ENCODE assay signal across 25 cellular contexts in genomic region chr4:186241616-186242015, GRCh38. TPM values are rescaled to one million over a fixed set of nuclear protein-coding genes. Genes with fewer than 3 reads are reported as not detected.
DNase-seq lines count a peak whose midpoint lies in the region; ATAC-seq, FAIRE-seq and TF ChIP-seq lines count a peak whose summit lies in the region.
"Had no signal": no experiment of that assay in that cellular context is flagged by ENCODE, and none has a peak within 500 bp of the region (broad histone marks: within the 10 kb centered on the region; RNA-seq: fewer than 3 reads in every experiment).

No MANE protein-coding gene starts in this region.

- no peak overlapping the region for H4K5ac ChIP-seq in H1 (ENCODE audit: insufficient read length, low read depth, low read length)
- H4K5ac ChIP-seq in mesendoderm (ENCODE audit: low read length) = no peak overlapping the region

- H3K9me2 ChIP-seq in GM23338 (ENCODE audit: insufficient read depth) = no peaks in the 10 kb centered on the region

- H3K4ac ChIP-seq in H1 (replicated peaks; ENCODE audit: insufficient read length, low read depth, low read length) (no peak overlapping the region), mesendoderm (ENCODE audit: low read depth, low read length) (no peak overlapping the region)

- H3K14ac ChIP-seq in H1 (ENCODE audit: insufficient read length) = no peak overlapping the region

- H2BK5ac ChIP-seq in H1 (ENCODE audit: low read depth, low read length) (peak overlapping the region; percentile 96; the same call in 1 of the 2 replicates), mesendoderm (ENCODE audit: low read length) (no peak overlapping the region)

- H3K18ac ChIP-seq in H1 (ENCODE audit: extremely low read depth, low read length) (no peak overlapping the region; the same call in 1 of the 2 replicates), mesendoderm (ENCODE audit: low read length) (no peak overlapping the region)

- H3K56ac ChIP-seq in H1 (replicated peaks; ENCODE audit: insufficient read length, low read depth, low read length) (no peak overlapping the region), mesendoderm (ENCODE audit: low read length) (no peak overlapping the region)

- no peaks in the 10 kb centered on the region; the same call in 1 of the 2 replicates for H3K36me3 ChIP-seq in GM23338 (ENCODE audit: insufficient read depth)
- peaks cover 6% of the 10 kb centered on the region; the same call in 1 of the 2 replicates for H3K36me3 ChIP-seq in HUES64 (ENCODE audit: insufficient read depth, low read length)
- peaks cover 2 to 36% (median 16%) of the 10 kb centered on the region in 4 experiments; a peak in 5 of 8 replicates for H3K36me3 ChIP-seq in H1 (ENCODE audit: control insufficient read depth in 2 of 4, insufficient read depth in 4 of 4, low read length in 3 of 4)
- no peaks in the 10 kb centered on the region for H3K36me3 ChIP-seq in mesendoderm (ENCODE audit: control insufficient read depth, insufficient read depth, low read length)
- H3K36me3 ChIP-seq in Caco-2 (ENCODE audit: control insufficient read depth, insufficient read depth, low read length) = no peaks in the 10 kb centered on the region
- H3K36me3 ChIP-seq: BLaER1 had no signal

- H3K27ac ChIP-seq in GM23338 (ENCODE audit: low read depth) (peak overlapping the region; percentile 94), HUES64 (ENCODE audit: low read depth, low read length) (peak overlapping the region; percentile 58), H1 (ENCODE audit: low read depth, low read length) (peak overlapping the region; percentile 49; the same call in 1 of the 2 replicates), mesendoderm (ENCODE audit: low read depth, low read length) (peak overlapping the region; percentile 20)
- H3K27ac ChIP-seq: BLaER1 had no signal

- DNase-seq in GM23338 (ENCODE audit: low spot score) (no peak), H1 (ENCODE audit: low read depth in 1 of 2, low spot score in 2 of 2) (no peak), mesendoderm (no peak), urothelium cell line (ENCODE audit: low spot score) (no peak), Caco-2 (no peak)
- no peak for DNase-seq in activated effector memory CD4-positive, alpha-beta T cell treated with anti-CD3 and anti-CD28 coated beads, Interleukin-2, amount 50 U/mL, for 16 hours
- DNase-seq: 8988T; CD4-positive, alpha-beta memory T cell; DMS 273 treated with DMSO at 0.1 percent for 48 hours; DMS53; DND-41; EL; HCEC 1CT; IMR-90 had no signal

- peaks cover 5% of the 10 kb centered on the region; the same call in 2 of the 3 replicates for H3K9me3 Mint-ChIP-seq in GM23338
- no peaks in the 10 kb centered on the region for H3K9me3 Mint-ChIP-seq in Caco-2 (ENCODE audit: unreplicated experiment)

- no peaks in the 10 kb centered on the region for H3K27me3 ChIP-seq in GM23338 (ENCODE audit: insufficient read depth)
- H3K27me3 ChIP-seq in HUES64 (ENCODE audit: insufficient read depth, low read length) = no peaks in the 10 kb centered on the region
- H3K27me3 ChIP-seq in H1 (replicated peaks in 1 of 4; ENCODE audit: control insufficient read depth in 3 of 4, extremely low read depth in 1 of 4, insufficient read depth in 3 of 4, low read length in 3 of 4) = no peaks in the 10 kb centered on the region
- no peaks in the 10 kb centered on the region for H3K27me3 ChIP-seq in mesendoderm (ENCODE audit: insufficient read depth, low read length, poor library complexity)
- H3K27me3 ChIP-seq in Caco-2 (replicated peaks; ENCODE audit: control insufficient read depth, insufficient read depth, low read length) = no peaks in the 10 kb centered on the region
- H3K27me3 ChIP-seq: BLaER1 had no signal

- intact Hi-C loops in Caco-2 (cut with micrococcal nuclease; ENCODE audit: unreplicated experiment) = no loop called here

- peaks cover 3% of the 10 kb centered on the region; the same call in 1 of the 2 replicates for H3K23me2 ChIP-seq in H1 (ENCODE audit: low read depth, low read length)

- no TSS peak for BruUV-seq in Caco-2 (replicated peaks; lab: Mats Ljungman, UMichigan)

- CTCF ChIA-PET in H1 (lab: Charles Lee; ENCODE audit: partially characterized antibody) (interaction anchor here (1.2 kb wide), 1 partner anchor 13 kb away, joined by 3 read pairs; no protein-coding TSS in a partner anchor), Caco-2 (lab: Charles Lee) (interaction anchor here (0.6 kb wide), 1 partner anchor 24 kb away, joined by 4 read pairs; no protein-coding TSS in a partner anchor)

- no peak for ATAC-seq in GM23338
- ATAC-seq in HG03159 (IDR thresholded peaks at IDR 0.05; ENCODE audit: unreplicated experiment) = no peak
- ATAC-seq: K562 had no signal

- no peak overlapping the region for H4K8ac ChIP-seq in H1 (ENCODE audit: extremely low read depth, insufficient read depth, low read length)
- H4K8ac ChIP-seq in mesendoderm (ENCODE audit: low read depth, low read length) = no peak overlapping the region

- no peak overlapping the region for H2BK12ac ChIP-seq in H1 (ENCODE audit: low read depth, low read length)

- H3K36me3 Mint-ChIP-seq in GM23338 (ENCODE audit: low read depth) (peaks cover 5% of the 10 kb centered on the region), Caco-2 (ENCODE audit: insufficient read depth, unreplicated experiment) (no peaks in the 10 kb centered on the region)
- H3K36me3 Mint-ChIP-seq: CD14-positive monocyte had no signal

- peaks cover 17% of the 10 kb centered on the region for H3F3A ChIP-seq in GM23338 (replicated peaks; ENCODE audit: low read depth)

- peaks cover 18% of the 10 kb centered on the region for H3K4me1 ChIP-seq in GM23338 (ENCODE audit: insufficient read depth)
- peaks cover 18% of the 10 kb centered on the region for H3K4me1 ChIP-seq in HUES64 (ENCODE audit: insufficient read depth, low read length)
- peaks cover 0 to 6% (median 4%) of the 10 kb centered on the region in 4 experiments; a peak in 5 of 7 replicates for H3K4me1 ChIP-seq in H1 (replicated peaks in 1 of 4; ENCODE audit: control insufficient read depth in 3 of 4, insufficient read depth in 4 of 4, low read length in 3 of 4)
- peaks cover 6% of the 10 kb centered on the region for H3K4me1 ChIP-seq in mesendoderm (ENCODE audit: control insufficient read depth, low read depth, low read length)
- no peaks in the 10 kb centered on the region for H3K4me1 ChIP-seq in Caco-2
- H3K4me1 ChIP-seq: BLaER1 had no signal

- H4K20me1 ChIP-seq in GM23338 (replicated peaks; ENCODE audit: insufficient read depth) = no peaks in the 10 kb centered on the region
- H4K20me1 ChIP-seq in H1 (replicated peaks in 1 of 2; ENCODE audit: control insufficient read depth in 1 of 2, insufficient read depth in 2 of 2, low read length in 2 of 2) = peaks cover 0 to 3% of the 10 kb centered on the region in 2 experiments
- H4K20me1 ChIP-seq: BLaER1 had no signal

- H3K79me1 ChIP-seq in H1 (ENCODE audit: low read depth, low read length) (no peaks in the 10 kb centered on the region), mesendoderm (ENCODE audit: low read length) (no peaks in the 10 kb centered on the region)

- H3K4me1 Mint-ChIP-seq in GM23338 (peaks cover 12% of the 10 kb centered on the region), Caco-2 (ENCODE audit: low read depth, unreplicated experiment) (no peaks in the 10 kb centered on the region)
- H3K4me1 Mint-ChIP-seq: CD14-positive monocyte; CD4-positive, alpha-beta memory T cell had no signal

- no peak for TF ChIP-seq EP300 in H1 (IDR thresholded peaks at IDR 0.05; ENCODE audit: borderline replicate concordance in 1 of 2, low read depth in 2 of 2, low read length in 2 of 2)

- H2AK5ac ChIP-seq in H1 (ENCODE audit: low read depth, low read length) = 0 out of 2 replicates have a peak overlapping the region, but pooled peaks have one; percentile 61
- no peak overlapping the region for H2AK5ac ChIP-seq in mesendoderm (ENCODE audit: low read length)

- no peak overlapping the region; the same call in 1 of the 3 replicates for H3K4me3 Mint-ChIP-seq in GM23338
- H3K4me3 Mint-ChIP-seq in Caco-2 (ENCODE audit: unreplicated experiment) = no peak overlapping the region
- H3K4me3 Mint-ChIP-seq: CD14-positive monocyte; CD4-positive, alpha-beta memory T cell had no signal

- H3K9me3 ChIP-seq in HUES64 (ENCODE audit: insufficient read depth, low read depth, low read length) (no peaks in the 10 kb centered on the region), H1 (ENCODE audit: insufficient read depth in 2 of 2, low read depth in 1 of 2, low read length in 1 of 2) (no peaks in the 10 kb centered on the region; a peak in 2 of 4 replicates), Caco-2 (no peaks in the 10 kb centered on the region)

- H3K27me3 Mint-ChIP-seq in GM23338 (ENCODE audit: insufficient read depth, low read depth, poor library complexity) (peaks cover 12% of the 10 kb centered on the region), Caco-2 (ENCODE audit: insufficient read depth, unreplicated experiment) (peaks cover 7% of the 10 kb centered on the region)
- H3K27me3 Mint-ChIP-seq: CD4-positive, alpha-beta memory T cell had no signal

- no peak for FAIRE-seq in H1 (lab: Jason Lieb, UNC)
- no peak for FAIRE-seq in urothelium cell line (lab: Jason Lieb, UNC)
- FAIRE-seq: G401.6, GM12892, GM18507, K562 had no signal

- H3K4me3 ChIP-seq in GM23338 = peak overlapping the region; percentile 21; the same call in 1 of the 2 replicates
- H3K4me3 ChIP-seq in HUES64 (ENCODE audit: low read length) = no peak overlapping the region
- H3K4me3 ChIP-seq in H1 (ENCODE audit: extremely low read depth in 1 of 4, insufficient read depth in 2 of 4, low read depth in 3 of 4, low read length in 4 of 4) = peak overlapping the region in 1 of 4 experiments; percentile 95; a peak in 2 of 8 replicates
- no peak overlapping the region for H3K4me3 ChIP-seq in mesendoderm (ENCODE audit: low read length)
- no peak overlapping the region for H3K4me3 ChIP-seq in Caco-2 (ENCODE audit: low read depth, low read length)
- H3K4me3 ChIP-seq: BLaER1, K562 had no signal

- no peak overlapping the region for H2BK120ac ChIP-seq in H1 (replicated peaks; ENCODE audit: low read depth, low read length)
- no peak overlapping the region for H2BK120ac ChIP-seq in mesendoderm (ENCODE audit: low read depth, low read length)

- TF ChIP-seq POLR2A in H1 (IDR thresholded peaks at IDR 0.05; ENCODE audit: control extremely low read depth in 1 of 2, low read depth in 2 of 2, low read length in 2 of 2) = no peak

- WGBS in HUES64 = 76% methylated on average over 4 of the region's 4 CpGs
- 40% methylated on average over 4 of the region's 4 CpGs; no CpG with 5 or more reads in 1 of the 2 experiments for WGBS in H1 (ENCODE audit: extremely low coverage in 1 of 2, insufficient coverage in 1 of 2, insufficient read length in 1 of 2, insufficient replicate concordance in 2 of 2, low coverage in 1 of 2, low lambda C conversion rate in 2 of 2, missing lambda C conversion rate in 1 of 2), 2 experiments
- WGBS in mesendoderm (ENCODE audit: extremely low coverage, insufficient coverage, low lambda C conversion rate) = no CpG with 5 or more reads among the region's 4 CpGs

- TF ChIP-seq RAD21 in H1 (IDR thresholded peaks at IDR 0.05 in 1 of 2, conservative IDR thresholded peaks at IDR 0.05 in 1 of 2; ENCODE audit: low read depth in 2 of 2, low read length in 2 of 2) = no peak

- H2AFZ ChIP-seq in GM23338 (no peak overlapping the region), H1 (ENCODE audit: low read length) (no peak overlapping the region)

- H3K9ac ChIP-seq in HUES64 (ENCODE audit: low read depth, low read length) (no peak overlapping the region; the same call in 1 of the 2 replicates), H1 (replicated peaks in 1 of 4; ENCODE audit: extremely low read depth in 1 of 4, low read depth in 3 of 4, low read length in 3 of 4) (peak overlapping the region in 1 of 4 experiments; percentile 61; a peak in 1 of 7 replicates), mesendoderm (ENCODE audit: low read length) (peak overlapping the region; percentile 0)
- H3K9ac ChIP-seq: BLaER1 had no signal

- peak overlapping the region; percentile 66 for H3K4me2 ChIP-seq in GM23338
- peak overlapping the region; percentile 37 to 95 for H3K4me2 ChIP-seq in H1 (ENCODE audit: insufficient read depth in 1 of 2, low read depth in 2 of 2, low read length in 2 of 2)
- H3K4me2 ChIP-seq in mesendoderm (ENCODE audit: low read length) = no peak overlapping the region
- H3K4me2 ChIP-seq: BLaER1 had no signal

- POLR2A ChIA-PET in H1 (lab: Charles Lee; ENCODE audit: partially characterized antibody) = interaction anchor here (0.8 to 2.9 kb wide), 12 partner anchors 8 to 109 kb away, joined by 3 to 14 read pairs (median 6); partner anchors contain the start of genes CYP4V2 and F11
- POLR2A ChIA-PET in Caco-2 (lab: Charles Lee) = no interaction called here

- H2BK20ac ChIP-seq in H1 (ENCODE audit: low read length) = no peak overlapping the region

- H3K23ac ChIP-seq in H1 (ENCODE audit: insufficient read length) = no peak overlapping the region
- H3K23ac ChIP-seq in mesendoderm (ENCODE audit: low read length) = no peak overlapping the region

- H3K79me2 ChIP-seq in GM23338 (replicated peaks; ENCODE audit: insufficient read depth) (peaks cover 32% of the 10 kb centered on the region), H1 (ENCODE audit: control insufficient read depth in 1 of 2, insufficient read depth in 2 of 2, low read length in 2 of 2) (peaks cover 4 to 32% of the 10 kb centered on the region in 2 experiments; a peak in 3 of 4 replicates), mesendoderm (ENCODE audit: control insufficient read depth, insufficient read depth, low read length) (peaks cover 9% of the 10 kb centered on the region)

- H2BK15ac ChIP-seq in H1 (ENCODE audit: low read length) (no peak overlapping the region), mesendoderm (replicated peaks; ENCODE audit: low read depth) (no peak overlapping the region)

- H3K27ac Mint-ChIP-seq in GM23338 (no peak overlapping the region; the same call in 1 of the 2 replicates), Caco-2 (ENCODE audit: unreplicated experiment) (no peak overlapping the region)
- H3K27ac Mint-ChIP-seq: CD14-positive monocyte; CD4-positive, alpha-beta memory T cell had no signal

- TF ChIP-seq CTCF in GM23338 (conservative IDR thresholded peaks at IDR 0.05; ENCODE audit: low read depth in 2 of 2) (no peak), H1 (IDR thresholded peaks at IDR 0.05; ENCODE audit: control extremely low read depth in 1 of 3, insufficient read depth in 1 of 3, low read depth in 1 of 3, low read length in 3 of 3) (no peak), Caco-2 (IDR thresholded peaks at IDR 0.05; ENCODE audit: insufficient read depth in 1 of 2, low read depth in 1 of 2, low read length in 1 of 2, severe bottlenecking in 1 of 2, unreplicated experiment in 1 of 2) (no peak)

- H4K91ac ChIP-seq in H1 (replicated peaks; ENCODE audit: insufficient read length, low read length) = no peak overlapping the region

RNA-seq across cellular contexts. Expression of gene KLKB1, which starts 14.3 kb away (rescaled TPM):
- total RNA-seq in GM23338 (2014; rRNA removed; shearing (Covaris generic)) = 10.9 and 22.7 TPM in 2 replicates
- 6.2 and 8.6 TPM in 2 replicates for polyA plus RNA-seq in GM23338 (2016; fragmentation: Nextera tagmentation; extraction: Ambion mirVana)
- 6.3 TPM for polyA plus RNA-seq in HUES64 (2013, experiment 1 of 2)
- 5.5 TPM for polyA plus RNA-seq in HUES64 (2013, experiment 2 of 2)
- 20.1 and 20.9 TPM in 2 replicates for total RNA-seq in H1 (2021; fragmentation: NEBNext Ultra II Directional; extraction: Animal tissue kit (Norgen Biotek cat#: 25700))
- 7.5 and 12.0 TPM in 2 replicates for polyA plus RNA-seq in H1 (2011; rRNA removed)
- 13.2 TPM for polyA plus RNA-seq in H1 (2011; cell fraction: cytosol; rRNA removed)
- polyA plus RNA-seq in H1 (2011; cell fraction: nucleus; rRNA removed) = 9.8 TPM
- polyA plus RNA-seq in H1 (2012, experiment 1 of 2) = 21.0 to 30.7 TPM (median 21.7 TPM) in 4 replicates
- 2.5 TPM for polyA plus RNA-seq in H1 (2012, experiment 2 of 2)
- 16.9 TPM for polyA plus RNA-seq in H1 (2013, experiment 1 of 2)
- 15.6 TPM for polyA plus RNA-seq in H1 (2013, experiment 2 of 2)
- 11.2 and 18.7 TPM in 2 replicates for polyA minus RNA-seq in H1 (2011; rRNA and poly(A)+ RNA removed)
- polyA minus RNA-seq in H1 (2011; cell fraction: cytosol; rRNA and poly(A)+ RNA removed) = 7.1 TPM
- polyA minus RNA-seq in H1 (2011; cell fraction: nucleus; rRNA and poly(A)+ RNA removed) = 5.7 TPM
- 9.3 TPM for polyA plus RNA-seq in mesendoderm (2013, experiment 1 of 2)
- polyA plus RNA-seq in mesendoderm (2013, experiment 2 of 2) = 9.3 TPM
- not detected in 2 replicates for total RNA-seq in Caco-2 (2022)
- total RNA-seq: A673, IMR-90 had no signal
- polyA plus RNA-seq: CD14-positive monocyte; CD4-positive, alpha-beta memory T cell; K562 had no signal

RNA-seq across cellular contexts. Expression of gene F11, which starts 24.4 kb away (rescaled TPM):
- 1.5 and 2.1 TPM in 2 replicates for total RNA-seq in GM23338 (2014; rRNA removed; shearing (Covaris generic))
- polyA plus RNA-seq in GM23338 (2016; fragmentation: Nextera tagmentation; extraction: Ambion mirVana) (0.74 TPM in 1 of 2 replicates, not detected in the other), H1 (2011; rRNA removed) (0.27 and 0.55 TPM in 2 replicates)
- polyA plus RNA-seq in HUES64 (2013, experiment 1 of 2) = 0.20 TPM
- 0.25 TPM for polyA plus RNA-seq in HUES64 (2013, experiment 2 of 2)
- total RNA-seq in H1 (2021; fragmentation: NEBNext Ultra II Directional; extraction: Animal tissue kit (Norgen Biotek cat#: 25700)) = 0.54 and 0.99 TPM in 2 replicates
- 0.58 TPM for polyA plus RNA-seq in H1 (2011; cell fraction: cytosol; rRNA removed)
- 1.1 TPM for polyA plus RNA-seq in H1 (2011; cell fraction: nucleus; rRNA removed)
- 0.25 to 0.98 TPM (median 0.59 TPM) in 4 replicates for polyA plus RNA-seq in H1 (2012, experiment 1 of 2)
- polyA plus RNA-seq in H1 (2012, experiment 2 of 2) = not detected
- 0.95 TPM for polyA plus RNA-seq in H1 (2013, experiment 1 of 2)
- polyA plus RNA-seq in H1 (2013, experiment 2 of 2) = 0.94 TPM
- polyA minus RNA-seq in H1 (2011; rRNA and poly(A)+ RNA removed) = 0.63 and 0.91 TPM in 2 replicates
- polyA minus RNA-seq in H1 (2011; cell fraction: cytosol; rRNA and poly(A)+ RNA removed) = not detected
- 0.80 TPM for polyA minus RNA-seq in H1 (2011; cell fraction: nucleus; rRNA and poly(A)+ RNA removed)
- 0.22 TPM for polyA plus RNA-seq in mesendoderm (2013, experiment 1 of 2)
- polyA plus RNA-seq in mesendoderm (2013, experiment 2 of 2) = 0.13 TPM
- total RNA-seq in Caco-2 (2022) = not detected in 2 replicates
- total RNA-seq: CD4-positive, alpha-beta memory T cell; H4; IMR-90; K562 had no signal
- polyA plus RNA-seq: AG04450; CD14-positive monocyte; CD4-positive, alpha-beta memory T cell; IMR-90; K562 had no signal

RNA-seq across cellular contexts. Expression of gene CYP4V2, which starts 50.2 kb away (rescaled TPM):
- 3.1 and 3.4 TPM in 2 replicates for total RNA-seq in GM23338 (2014; rRNA removed; shearing (Covaris generic))
- polyA plus RNA-seq in GM23338 (2016; fragmentation: Nextera tagmentation; extraction: Ambion mirVana) (1.4 and 1.5 TPM in 2 replicates), H1 (2011; rRNA removed) (0.65 and 0.82 TPM in 2 replicates)
- polyA plus RNA-seq in HUES64 (2013, experiment 1 of 2) = 1.4 TPM
- polyA plus RNA-seq in HUES64 (2013, experiment 2 of 2) = 1.8 TPM
- total RNA-seq in H1 (2021; fragmentation: NEBNext Ultra II Directional; extraction: Animal tissue kit (Norgen Biotek cat#: 25700)) = 1.0 and 1.4 TPM in 2 replicates
- 1.5 TPM for polyA plus RNA-seq in H1 (2011; cell fraction: cytosol; rRNA removed)
- polyA plus RNA-seq in H1 (2011; cell fraction: nucleus; rRNA removed) = 1.1 TPM
- polyA plus RNA-seq in H1 (2012, experiment 1 of 2) = 0.52 to 0.94 TPM (median 0.69 TPM) in 4 replicates
- not detected for polyA plus RNA-seq in H1 (2012, experiment 2 of 2)
- 0.81 TPM for polyA plus RNA-seq in H1 (2013, experiment 1 of 2)
- polyA plus RNA-seq in H1 (2013, experiment 2 of 2) = 0.59 TPM
- polyA minus RNA-seq in H1 (2011; rRNA and poly(A)+ RNA removed) = 0.37 and 0.79 TPM in 2 replicates
- polyA minus RNA-seq in H1 (2011; cell fraction: cytosol; rRNA and poly(A)+ RNA removed) = 1.1 TPM
- polyA minus RNA-seq in H1 (2011; cell fraction: nucleus; rRNA and poly(A)+ RNA removed) = 1.9 TPM
- polyA plus RNA-seq in mesendoderm (2013, experiment 1 of 2) = 0.53 TPM
- polyA plus RNA-seq in mesendoderm (2013, experiment 2 of 2) = 0.50 TPM
- 2.1 and 2.7 TPM in 2 replicates for total RNA-seq in Caco-2 (2022)

Comparison
In these comparisons a context has a peak if more than half of its experiments do, and no peak if none do; other contexts are left out.
1. H3K27ac ChIP-seq: peak in every context shown above with its lines; median percentile 94 in GM23338; 58 in HUES64; 49 in H1; 20 in mesendoderm.